ENCODE assay signal across 15 cellular contexts in the genomic region with DNA sequence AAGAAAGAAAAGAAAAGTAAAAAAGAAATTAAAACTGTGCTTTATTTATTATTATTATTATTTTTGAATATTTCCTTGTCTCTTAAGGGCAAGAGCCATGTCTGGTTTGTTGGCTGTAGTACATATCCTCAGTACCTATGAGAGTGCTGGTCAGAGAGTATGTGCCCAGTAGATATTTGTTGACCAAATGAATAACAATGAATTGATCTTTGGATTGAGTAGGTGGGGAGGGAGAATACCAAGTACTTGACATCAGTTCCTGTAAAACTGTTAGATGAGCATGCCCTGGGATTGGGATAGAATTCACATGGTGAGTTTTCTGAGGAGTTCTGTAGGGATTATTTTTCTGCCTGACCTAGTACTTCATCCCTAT. TPM values are rescaled to one million over a fixed set of nuclear protein-coding genes. Genes with fewer than 3 reads are reported as not detected.
DNase-seq lines count a peak whose midpoint lies in the region; ATAC-seq and TF ChIP-seq lines count a peak whose summit lies in the region.
"Had no signal": no experiment of that assay in that cellular context is flagged by ENCODE, and none has a peak within 500 bp of the region (broad histone marks: within the 10 kb centered on the region; RNA-seq: fewer than 3 reads in every experiment).

No MANE protein-coding gene starts in this region.

- H3K4me3 Mint-ChIP-seq in T-helper 2 cell treated with Interferon-gamma antibody and Interleukin-4, amounts not matched to agents 5 μg/mL and 100 μg/mL, for 36 hours, result peak overlapping the region; percentile 39

- no peak for DNase-seq in T-helper 2 cell treated with Interferon-gamma antibody and Interleukin-4, amounts not matched to agents 5 μg/mL and 100 μg/mL, for 36 hours (ENCODE audit: low spot score)
- no peak for DNase-seq in T-helper 2 cell
- no peak for DNase-seq in SJSA1 (ENCODE audit: low read depth in 1 of 2, low spot score in 2 of 2)
- no peak for DNase-seq in gastrocnemius medialis
- no peak for DNase-seq in NOMO-1 treated with DMSO at 0.1 percent for 48 hours (lab: John Stamatoyannopoulos, UW; ENCODE audit: unreplicated experiment)
- no peak for DNase-seq in NCI-H146 (lab: John Stamatoyannopoulos, UW)
- no peak for DNase-seq in NCI-H526 treated with DMSO at 0.1 percent for 48 hours (lab: John Stamatoyannopoulos, UW)
- DNase-seq: 8988T; activated CD4-positive, CD25-positive, alpha-beta regulatory T cell; GM23248; NCI-H1436; NCI-H524; retina had no signal

- in situ Hi-C loops in gastrocnemius medialis (cut with MboI; ENCODE audit: low sequenced_read_pairs in 4 of 4), result loop anchor here in 2 of 4 donors (10.0 to 25.0 kb wide), 2 partner anchors 68 to 95 kb away; no protein-coding TSS in a partner anchor

- H3K27me3 ChIP-seq in SJSA1 (replicated peaks), result no peaks in the 10 kb centered on the region
- H3K27me3 ChIP-seq in gastroesophageal sphincter, result no peaks in the 10 kb centered on the region
- no peaks in the 10 kb centered on the region for H3K27me3 ChIP-seq in gastrocnemius medialis
- H3K27me3 ChIP-seq: tibial artery had no signal

- TF ChIP-seq POLR2A in gastroesophageal sphincter (IDR thresholded peaks at IDR 0.05), result no peak
- TF ChIP-seq POLR2A in gastrocnemius medialis (IDR thresholded peaks at IDR 0.05), result no peak

- H3K27ac ChIP-seq in SJSA1 (peak overlapping the region; percentile 63), gastroesophageal sphincter (peak overlapping the region in 3 of 4 donors; percentile 50 to 64 (median 52)), gastrocnemius medialis (peak overlapping the region; percentile 83 to 100 (median 94))

- peak overlapping the region; percentile 47 for H3K27ac Mint-ChIP-seq in T-helper 2 cell treated with Interferon-gamma antibody and Interleukin-4, amounts not matched to agents 5 μg/mL and 100 μg/mL, for 36 hours

- no peak for TF ChIP-seq EP300 in gastroesophageal sphincter (IDR thresholded peaks at IDR 0.05)

- TF ChIP-seq CTCF in gastroesophageal sphincter (IDR thresholded peaks at IDR 0.05), result no peak
- TF ChIP-seq CTCF in gastrocnemius medialis (IDR thresholded peaks at IDR 0.05 in 4 of 5, conservative IDR thresholded peaks at IDR 0.05 in 1 of 5), result no peak

- H3K36me3 ChIP-seq in SJSA1 (no peaks in the 10 kb centered on the region), gastroesophageal sphincter (no peaks in the 10 kb centered on the region), gastrocnemius medialis (no peaks in the 10 kb centered on the region)
- H3K36me3 ChIP-seq: tibial artery had no signal

- intact Hi-C loops in gastrocnemius medialis (cut with DNase I; ENCODE audit: low total_unique reads), result no loop called here

- H3K4me3 ChIP-seq in SJSA1 (no peak overlapping the region), gastroesophageal sphincter (no peak overlapping the region), gastrocnemius medialis (no peak overlapping the region)
- H3K4me3 ChIP-seq: tibial artery had no signal

- H3K36me3 Mint-ChIP-seq in T-helper 2 cell treated with Interferon-gamma antibody and Interleukin-4, amounts not matched to agents 5 μg/mL and 100 μg/mL, for 36 hours (ENCODE audit: low read depth), result peaks cover 21% of the 10 kb centered on the region

- no peak for ATAC-seq in gastroesophageal sphincter
- ATAC-seq in gastrocnemius medialis, result peak in 1 of 2 donors; percentile 2

- H3K27me3 Mint-ChIP-seq in T-helper 2 cell treated with Interferon-gamma antibody and Interleukin-4, amounts not matched to agents 5 μg/mL and 100 μg/mL, for 36 hours (ENCODE audit: low read depth), result no peaks in the 10 kb centered on the region

- peaks cover 70% of the 10 kb centered on the region for H3K4me1 Mint-ChIP-seq in T-helper 2 cell treated with Interferon-gamma antibody and Interleukin-4, amounts not matched to agents 5 μg/mL and 100 μg/mL, for 36 hours (ENCODE audit: low read depth)

- H3K9me3 Mint-ChIP-seq in T-helper 2 cell treated with Interferon-gamma antibody and Interleukin-4, amounts not matched to agents 5 μg/mL and 100 μg/mL, for 36 hours, result no peaks in the 10 kb centered on the region

- H3K9me3 ChIP-seq in SJSA1 (replicated peaks) (no peaks in the 10 kb centered on the region), gastroesophageal sphincter (no peaks in the 10 kb centered on the region), gastrocnemius medialis (no peaks in the 10 kb centered on the region)
- H3K9me3 ChIP-seq: tibial artery had no signal

- H3K4me1 ChIP-seq in SJSA1 (replicated peaks), result peaks cover 36% of the 10 kb centered on the region
- H3K4me1 ChIP-seq in gastroesophageal sphincter, result peaks cover 17 to 76% (median 37%) of the 10 kb centered on the region in 3 donors
- peaks cover 78 to 84% of the 10 kb centered on the region in 2 donors for H3K4me1 ChIP-seq in gastrocnemius medialis

RNA-seq across cellular contexts. Expression of gene STIM1, which starts 11.4 kb away (rescaled TPM):
- total RNA-seq in SJSA1 (2014; rRNA removed; shearing (Covaris generic)), result 87.2 and 99.9 TPM in 2 replicates
- total RNA-seq in gastroesophageal sphincter, result 100 to 1,000 TPM in 1 of 4 donors, 10 to 100 TPM in 3; 42.4 to 114 (median 72.8) TPM
- total RNA-seq in gastrocnemius medialis, result 100 to 1,000 TPM in 1 of 4 donors, 10 to 100 TPM in 3; 45.9 to 132 (median 87.3) TPM

RNA-seq across cellular contexts. Expression of gene RHOG, which starts 26.1 kb away (rescaled TPM):
- total RNA-seq in SJSA1 (2014; rRNA removed; shearing (Covaris generic)), result 22.1 and 39.9 TPM in 2 replicates
- total RNA-seq in gastroesophageal sphincter (10 to 100 TPM; 31.9 to 67.4 (median 52.2) TPM), gastrocnemius medialis (10 to 100 TPM; 38.0 to 77.4 (median 46.9) TPM)

RNA-seq across cellular contexts. Expression of gene PGAP2, which starts 58.5 kb away (rescaled TPM):
- total RNA-seq in SJSA1 (2014; rRNA removed; shearing (Covaris generic)), result 6.7 and 16.1 TPM in 2 replicates
- total RNA-seq in gastroesophageal sphincter (10 to 100 TPM in 1 of 4 donors, 1 to 10 TPM in 3; 4.2 to 12.0 (median 5.1) TPM), gastrocnemius medialis (1 to 10 TPM; 4.6 to 8.0 (median 6.5) TPM)
